ENCODE assay signal across 9 cellular contexts in the genomic region with DNA sequence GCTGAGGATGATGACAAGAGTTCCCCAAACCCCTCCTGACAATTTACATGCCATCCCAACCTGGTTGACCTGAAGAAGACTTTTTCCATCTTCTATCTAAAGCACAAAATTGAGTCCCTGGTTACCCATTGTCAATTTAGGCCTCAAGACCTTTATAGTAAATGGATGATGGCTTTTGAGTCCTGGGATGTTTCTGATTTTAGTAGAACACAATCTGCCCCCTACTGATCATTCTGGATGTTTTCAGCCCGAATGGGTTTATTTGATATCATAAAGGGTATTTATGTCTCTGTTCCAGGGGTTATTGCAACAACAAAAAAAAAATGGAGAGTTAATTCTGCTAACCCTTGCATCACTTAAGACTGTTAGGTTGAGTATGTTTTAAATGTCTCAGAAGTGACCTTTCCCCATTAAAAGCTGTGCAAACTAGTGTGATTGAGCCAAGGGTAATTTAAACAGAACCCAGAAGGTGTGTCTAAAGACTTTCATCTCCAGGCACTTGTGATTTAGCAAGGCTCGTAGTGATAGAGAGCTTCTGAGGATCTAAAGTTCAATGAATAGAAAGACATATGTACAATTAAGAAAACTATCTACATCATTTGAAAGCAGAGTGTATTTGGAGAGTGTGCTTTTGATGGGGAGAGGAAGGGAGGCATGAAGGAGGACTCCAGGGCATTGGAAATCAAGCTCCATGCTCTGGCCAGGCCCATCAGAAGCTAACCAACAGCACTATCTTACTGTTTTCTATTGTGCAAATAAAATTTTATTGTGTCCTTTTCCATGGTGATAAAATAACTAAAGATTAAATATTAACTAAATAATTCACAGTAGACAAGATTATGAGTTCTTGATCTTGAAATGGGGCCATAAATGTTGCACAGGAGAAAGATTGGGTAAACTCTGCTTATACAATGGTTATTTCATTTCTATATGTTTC.
DNase-seq lines count a peak whose midpoint lies in the region; ATAC-seq and TF ChIP-seq lines count a peak whose summit lies in the region.
"Had no signal": no experiment of that assay in that cellular context is flagged by ENCODE, and none has a peak within 500 bp of the region (broad histone marks: within the 10 kb centered on the region; RNA-seq: fewer than 3 reads in every experiment).

No MANE protein-coding gene starts in this region.

- intact Hi-C loops in cardiac septum (cut with DNase I) = no loop called here

- H3K9me3 Mint-ChIP-seq in stimulated activated memory B cell treated with anti-CD40 and anti-IgM and Interleukin-4, amounts not matched to agents 10 μg/mL and 1 μg/mL and 100 μg/mL, for 72 hours = no peaks in the 10 kb centered on the region
- H3K9me3 Mint-ChIP-seq: activated CD4-positive, alpha-beta T cell treated with anti-CD3 and anti-CD28 coated beads, Interleukin-2, amount 10 ng/mL, durations not matched to agents 24 days and 14 days had no signal

- peak; percentile 32 to 69 for DNase-seq in cardiac muscle cell (ENCODE audit: low read depth in 1 of 2, low spot score in 1 of 2)
- DNase-seq in cardiac septum (ENCODE audit: low spot score) = no peak
- DNase-seq in NCI-H524 treated with DMSO at 0.1 percent for 48 hours (lab: John Stamatoyannopoulos, UW) = peak; percentile 3
- DNase-seq in fibroblast of gingiva (ENCODE audit: low read depth) = peak; percentile 42
- no peak for DNase-seq in thoracic aorta (ENCODE audit: low spot score)
- DNase-seq: activated CD4-positive, alpha-beta T cell treated with anti-CD3 and anti-CD28 coated beads, Interleukin-2, amount 10 ng/mL, durations not matched to agents 24 days and 14 days had no signal

- H3K27me3 Mint-ChIP-seq in stimulated activated memory B cell treated with anti-CD40 and anti-IgM and Interleukin-4, amounts not matched to agents 10 μg/mL and 1 μg/mL and 100 μg/mL, for 72 hours = no peaks in the 10 kb centered on the region
- H3K27me3 Mint-ChIP-seq: activated CD4-positive, alpha-beta T cell treated with anti-CD3 and anti-CD28 coated beads, Interleukin-2, amount 10 ng/mL, durations not matched to agents 24 days and 14 days had no signal

- H3K4me3 Mint-ChIP-seq in stimulated activated memory B cell treated with anti-CD40 and anti-IgM and Interleukin-4, amounts not matched to agents 10 μg/mL and 1 μg/mL and 100 μg/mL, for 72 hours = no peak overlapping the region
- H3K4me3 Mint-ChIP-seq: activated CD4-positive, alpha-beta T cell treated with anti-CD3 and anti-CD28 coated beads, Interleukin-2, amount 10 ng/mL, durations not matched to agents 24 days and 14 days had no signal

- H3K9me3 ChIP-seq in cardiac muscle cell (ENCODE audit: low read depth) (no peaks in the 10 kb centered on the region), thoracic aorta (no peaks in the 10 kb centered on the region)

- H3K36me3 ChIP-seq in cardiac muscle cell (no peaks in the 10 kb centered on the region), thoracic aorta (no peaks in the 10 kb centered on the region)

- no peaks in the 10 kb centered on the region for H3K36me3 Mint-ChIP-seq in stimulated activated memory B cell treated with anti-CD40 and anti-IgM and Interleukin-4, amounts not matched to agents 10 μg/mL and 1 μg/mL and 100 μg/mL, for 72 hours

- TF ChIP-seq CTCF in cardiac muscle cell (IDR thresholded peaks at IDR 0.05; ENCODE audit: low read depth, low read length) = peak; percentile 53
- peak; percentile 9 for TF ChIP-seq CTCF in thoracic aorta (IDR thresholded peaks at IDR 0.05)

- no peaks in the 10 kb centered on the region for H3K27me3 ChIP-seq in cardiac muscle cell
- H3K27me3 ChIP-seq in thoracic aorta (replicated peaks; ENCODE audit: insufficient read depth) = no peaks in the 10 kb centered on the region

- H3K27ac Mint-ChIP-seq in stimulated activated memory B cell treated with anti-CD40 and anti-IgM and Interleukin-4, amounts not matched to agents 10 μg/mL and 1 μg/mL and 100 μg/mL, for 72 hours = no peak overlapping the region
- H3K27ac Mint-ChIP-seq: activated CD4-positive, alpha-beta T cell treated with anti-CD3 and anti-CD28 coated beads, Interleukin-2, amount 10 ng/mL, durations not matched to agents 24 days and 14 days had no signal

- ATAC-seq in thoracic aorta (ENCODE audit: insufficient number of reproducible peaks, low FRiP score, low read depth) = no peak
- ATAC-seq in HG02973 (IDR thresholded peaks at IDR 0.05; ENCODE audit: unreplicated experiment) = no peak
- no peak for ATAC-seq in HG02938 (IDR thresholded peaks at IDR 0.05; ENCODE audit: unreplicated experiment)
- no peak for ATAC-seq in stimulated activated memory B cell treated with anti-CD40 and anti-IgM and Interleukin-4, amounts not matched to agents 10 μg/mL and 1 μg/mL and 100 μg/mL, for 72 hours

- H3K4me1 Mint-ChIP-seq in stimulated activated memory B cell treated with anti-CD40 and anti-IgM and Interleukin-4, amounts not matched to agents 10 μg/mL and 1 μg/mL and 100 μg/mL, for 72 hours = no peaks in the 10 kb centered on the region
- H3K4me1 Mint-ChIP-seq: activated CD4-positive, alpha-beta T cell treated with anti-CD3 and anti-CD28 coated beads, Interleukin-2, amount 10 ng/mL, durations not matched to agents 24 days and 14 days had no signal

- H3K27ac ChIP-seq in cardiac muscle cell (no peak overlapping the region), thoracic aorta (no peak overlapping the region)

- H3K4me3 ChIP-seq in cardiac muscle cell (no peak overlapping the region), thoracic aorta (no peak overlapping the region)

- no peaks in the 10 kb centered on the region for H3K4me1 ChIP-seq in cardiac muscle cell (ENCODE audit: low read depth)
- H3K4me1 ChIP-seq in thoracic aorta (ENCODE audit: control insufficient read depth in 1 of 2, low read depth in 2 of 2) = no peaks in the 10 kb centered on the region

Comparison
In these comparisons a context has a peak if more than half of its experiments do, and no peak if none do; other contexts are left out.
1. DNase-seq: peak in cardiac muscle cell (2 of 2), NCI-H524 treated with DMSO at 0.1 percent for 48 hours (single experiment) and fibroblast of gingiva (single experiment); none in cardiac septum (single experiment) and thoracic aorta (single experiment).